ENCODE assay signal across 9 cellular contexts in the genomic region with DNA sequence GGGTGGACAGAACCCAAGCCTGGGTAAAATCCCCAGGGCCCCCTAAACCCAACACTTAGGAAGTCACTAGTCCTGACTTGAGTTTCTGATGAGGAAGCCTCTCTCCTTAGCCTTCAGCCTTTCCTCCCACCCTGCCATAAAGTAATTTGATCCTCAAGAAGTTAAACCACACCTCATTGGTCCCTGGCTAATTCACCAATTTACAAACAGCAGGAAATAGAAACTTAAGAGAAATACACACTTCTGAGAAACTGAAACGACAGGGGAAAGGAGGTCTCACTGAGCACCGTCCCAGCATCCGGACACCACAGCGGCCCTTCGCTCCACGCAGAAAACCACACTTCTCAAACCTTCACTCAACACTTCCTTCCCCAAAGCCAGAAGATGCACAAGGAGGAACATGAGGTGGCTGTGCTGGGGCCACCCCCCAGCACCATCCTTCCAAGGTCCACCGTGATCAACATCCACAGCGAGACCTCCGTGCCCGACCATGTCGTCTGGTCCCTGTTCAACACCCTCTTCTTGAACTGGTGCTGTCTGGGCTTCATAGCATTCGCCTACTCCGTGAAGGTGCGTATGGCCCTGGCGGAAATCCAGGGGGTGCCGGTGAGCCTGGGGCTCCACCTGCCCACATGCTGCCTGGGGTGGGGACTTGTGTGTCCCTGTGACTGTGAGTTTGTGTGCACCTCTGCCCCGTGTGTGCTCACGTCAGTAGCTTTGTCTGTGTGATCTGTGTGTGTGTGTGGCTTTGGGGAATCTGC. TPM values are rescaled to one million over a fixed set of nuclear protein-coding genes. Genes with fewer than 3 reads are reported as not detected.
A peak's percentile ranks its signal among the peaks of the same experiment; 100 is the strongest.
DNase-seq lines count a peak whose midpoint lies in the region; ATAC-seq, FAIRE-seq and TF ChIP-seq lines count a peak whose summit lies in the region.
"Had no signal": no experiment of that assay in that cellular context is flagged by ENCODE, and none has a peak within 500 bp of the region (broad histone marks: within the 10 kb centered on the region; RNA-seq: fewer than 3 reads in every experiment).

Gene IFITM1, plus strand, starts transcription at position 254 of the 761 bp plus-strand sequence. Its CDS starts 131 bp downstream, at position 385.

- H3K9ac ChIP-seq in skeletal muscle tissue (ENCODE audit: low read depth in 1 of 3, low read length in 3 of 3) = peak within 1 kb of the TSS; percentile 71 to 81 (median 81)

- peak within 1 kb of the TSS; percentile 97 for H3K4me3 ChIP-seq in CD8-positive, alpha-beta T cell (ENCODE audit: low read depth, low read length)
- H3K4me3 ChIP-seq in skeletal muscle tissue (ENCODE audit: low read length in 3 of 3) = peak within 1 kb of the TSS; percentile 70 to 87 (median 73)
- H3K4me3 ChIP-seq: SJSA1 had no signal

- H3K4me1 Mint-ChIP-seq in CD8-positive, alpha-beta T cell (ENCODE audit: low read depth) = peaks cover 45% of the 10 kb centered on the region

- H3K27ac Mint-ChIP-seq in CD8-positive, alpha-beta T cell = peak within 1 kb of the TSS; percentile 98

- H3K27ac ChIP-seq in CD8-positive, alpha-beta T cell (ENCODE audit: low read depth, low read length) = peak within 1 kb of the TSS; percentile 88
- H3K27ac ChIP-seq in angular gyrus (ENCODE audit: low read depth, low read length) = peak within 1 kb of the TSS; percentile 44
- peak within 1 kb of the TSS; percentile 87 for H3K27ac ChIP-seq in skeletal muscle tissue (ENCODE audit: low read depth, low read length)
- H3K27ac ChIP-seq: SJSA1 had no signal

- H3K27me3 ChIP-seq in CD8-positive, alpha-beta T cell (ENCODE audit: insufficient read depth, low read length) = no peaks in the 10 kb centered on the region
- peaks cover 10 to 24% (median 23%) of the 10 kb centered on the region in 3 donors for H3K27me3 ChIP-seq in skeletal muscle tissue (ENCODE audit: control insufficient read depth in 3 of 3, insufficient read depth in 3 of 3, low read length in 3 of 3)
- H3K27me3 ChIP-seq: SJSA1 had no signal

- H3K9me3 ChIP-seq in CD8-positive, alpha-beta T cell (ENCODE audit: low read length) = no peaks in the 10 kb centered on the region
- no peaks in the 10 kb centered on the region for H3K9me3 ChIP-seq in skeletal muscle tissue (ENCODE audit: control insufficient read depth in 3 of 3, low read length in 3 of 3)
- H3K9me3 ChIP-seq: SJSA1 had no signal

- H3K9me3 Mint-ChIP-seq in CD8-positive, alpha-beta T cell = no peaks in the 10 kb centered on the region

- FAIRE-seq in D721Med (lab: Jason Lieb, UNC) = no peak

- ATAC-seq in CD8-positive, alpha-beta T cell = peak; percentile 49
- ATAC-seq in GM21529 (IDR thresholded peaks at IDR 0.05; ENCODE audit: unreplicated experiment) (peak; percentile 37), HG03196 (IDR thresholded peaks at IDR 0.05; ENCODE audit: unreplicated experiment) (no peak)

- peak within 1 kb of the TSS; percentile 95 for H3K4me3 Mint-ChIP-seq in CD8-positive, alpha-beta T cell

- intact Hi-C loops in CD8-positive, alpha-beta T cell (cut with DNase I, micrococcal nuclease) = loop anchor here (2.0 to 5.0 kb wide), 3 partner anchors 13 to 193 kb away; partner anchors contain the start of gene RNH1 (in 1 of the 2)

- peak in 5 of 7 experiments; percentile 54 to 84 (median 68) for DNase-seq in CD8-positive, alpha-beta T cell
- DNase-seq in RPMI7951 (ENCODE audit: low read depth) (peak; percentile 58), hepatic stellate cell (ENCODE audit: low spot score) (peak; percentile 91), D721Med (ENCODE audit: insufficient read length, low spot score) (no peak)

- peaks cover 31% of the 10 kb centered on the region for H3K36me3 Mint-ChIP-seq in CD8-positive, alpha-beta T cell

- H3K4me1 ChIP-seq in CD8-positive, alpha-beta T cell (ENCODE audit: insufficient read depth, low read length) = peaks cover 18% of the 10 kb centered on the region
- H3K4me1 ChIP-seq in skeletal muscle tissue (ENCODE audit: control insufficient read depth in 3 of 3, insufficient read depth in 3 of 3, low read length in 3 of 3) = peaks cover 17 to 35% (median 23%) of the 10 kb centered on the region in 3 donors

- POLR2A ChIA-PET in CD8-positive, alpha-beta T cell (lab: Charles Lee) = interaction anchor here (1.5 to 4.0 kb wide), 2 partner anchors 13 to 26 kb away, joined by 5 to 24 read pairs; partner anchors contain the start of gene PGGHG

- H3K27me3 Mint-ChIP-seq in CD8-positive, alpha-beta T cell (ENCODE audit: low read depth) = no peaks in the 10 kb centered on the region

- CTCF ChIA-PET in CD8-positive, alpha-beta T cell (lab: Charles Lee) = interaction anchor here (4.0 kb wide), 1 partner anchor 7 kb away, joined by 45 read pairs; the partner anchor contains the start of gene IFITM2

- H3K36me3 ChIP-seq in CD8-positive, alpha-beta T cell (ENCODE audit: insufficient read depth, low read length) = peaks cover 16% of the 10 kb centered on the region
- peaks cover 0 to 2% (median 2%) of the 10 kb centered on the region in 3 donors for H3K36me3 ChIP-seq in skeletal muscle tissue (ENCODE audit: control insufficient read depth in 3 of 3, insufficient read depth in 3 of 3, low read length in 3 of 3)
- H3K36me3 ChIP-seq: SJSA1 had no signal

- TF ChIP-seq CTCF in CD8-positive, alpha-beta T cell (IDR thresholded peaks at IDR 0.05) = no peak
- no peak for TF ChIP-seq CTCF in D721Med (IDR thresholded peaks at IDR 0.05; ENCODE audit: insufficient read depth, missing control alignments)

RNA-seq across cellular contexts. Expression of gene IFITM1, which starts in this region (rescaled TPM):
- 100 to 1,000 TPM; 223 to 251 TPM for total RNA-seq in CD8-positive, alpha-beta T cell
- 13.6 and 14.3 TPM in 2 replicates for total RNA-seq in RPMI7951 (2014; rRNA removed; shearing (Covaris generic))
- 13.0 TPM for total RNA-seq in skeletal muscle tissue

Comparison
In these comparisons a context has a peak if more than half of its experiments do, and no peak if none do; other contexts are left out.
1. RNA of gene IFITM1 (total RNA-seq): 223 to 251 TPM in CD8-positive, alpha-beta T cell; 13.6 to 14.3 TPM in RPMI7951 and 13.0 TPM in skeletal muscle tissue (single experiment); every median in the first group is over 10 times any median in the second.
2. Peak in every context shown above with its lines, with median percentiles within 50 percentile points of each other: H3K27ac ChIP-seq.